12 cellular contexts compared by ENCODE assay signal in genomic region chr6:41286544-41287346, GRCh38. TPM values are rescaled to one million over a fixed set of nuclear protein-coding genes. Genes with fewer than 3 reads are reported as not detected.
DNase-seq lines count a peak whose midpoint lies in the region; ATAC-seq and TF ChIP-seq lines count a peak whose summit lies in the region.
"Had no signal": no experiment of that assay in that cellular context is flagged by ENCODE, and none has a peak within 500 bp of the region (broad histone marks: within the 10 kb centered on the region; RNA-seq: fewer than 3 reads in every experiment).

TREM1 (minus strand) TSS chr6:41286682; CDS start chr6:41286655, 27 bp downstream.

- no peaks in the 10 kb centered on the region for H3K36me3 ChIP-seq in smooth muscle cell (ENCODE audit: low read depth)
- no peaks in the 10 kb centered on the region for H3K36me3 ChIP-seq in endodermal cell (ENCODE audit: control insufficient read depth, insufficient read depth, low read length)

- H3K4me1 Mint-ChIP-seq in endodermal cell = peaks cover 4% of the 10 kb centered on the region

- H3K27ac ChIP-seq in smooth muscle cell (ENCODE audit: low read depth) (peak within 1 kb of the TSS; percentile 84), endodermal cell (ENCODE audit: low read depth, low read length) (no peak within 1 kb of the TSS)
- H3K27ac ChIP-seq: 22Rv1 had no signal

- no peaks in the 10 kb centered on the region for H3K9me3 Mint-ChIP-seq in endodermal cell
- H3K9me3 Mint-ChIP-seq: stimulated activated naive CD8-positive, alpha-beta T cell treated with anti-CD3 and anti-CD28 coated beads, Interleukin-15, Interleukin-2, amounts not matched to agents 100 ng/mL and 50 ng/mL, for 24 hours had no signal

- no peaks in the 10 kb centered on the region for H3K36me3 Mint-ChIP-seq in endodermal cell (ENCODE audit: low read depth)

- no peaks in the 10 kb centered on the region for H4K20me1 ChIP-seq in smooth muscle cell (ENCODE audit: low read depth)

- DNase-seq in DMS153 (lab: John Stamatoyannopoulos, UW) (peak; percentile 17), DMS153 treated with DMSO at 0.1 percent for 48 hours (lab: John Stamatoyannopoulos, UW; ENCODE audit: unreplicated experiment) (no peak), SIG-M5 treated with dmso at 0.1 percent for 504 hours (lab: John Stamatoyannopoulos, UW; ENCODE audit: unreplicated experiment) (peak; percentile 94), left cardiac atrium (peak; percentile 43), smooth muscle cell (lab: John Stamatoyannopoulos, UW; ENCODE audit: unreplicated experiment) (no peak), G401 (ENCODE audit: low spot score) (no peak), endodermal cell (no peak)
- DNase-seq: cerebellar nuclear complex had no signal

- H3K27me3 ChIP-seq in smooth muscle cell (ENCODE audit: low read depth) (no peaks in the 10 kb centered on the region), endodermal cell (ENCODE audit: control insufficient read depth, insufficient read depth, low read length, poor library complexity, severe bottlenecking) (no peaks in the 10 kb centered on the region)

- no peaks in the 10 kb centered on the region for H3K9me3 ChIP-seq in smooth muscle cell (replicated peaks; ENCODE audit: low read depth)
- H3K9me3 ChIP-seq in endodermal cell (ENCODE audit: control insufficient read depth, low read length) = no peaks in the 10 kb centered on the region

- peak within 1 kb of the TSS; percentile 61 for H3K4me2 ChIP-seq in smooth muscle cell

- intact Hi-C loops in left cardiac atrium (cut with DNase I) = no loop called here

- H3K27ac Mint-ChIP-seq in endodermal cell = no peak within 1 kb of the TSS
- H3K27ac Mint-ChIP-seq: stimulated activated naive CD8-positive, alpha-beta T cell treated with anti-CD3 and anti-CD28 coated beads, Interleukin-15, Interleukin-2, amounts not matched to agents 100 ng/mL and 50 ng/mL, for 24 hours; T-helper 1 cell treated with Interleukin-12 subunit alpha and Interleukin-12 subunit beta and Interleukin-4 antibody, amounts not matched to agents 30 μg/mL and 1 μg/mL, for 36 hours had no signal

- 70% methylated on average over 8 of the region's 8 CpGs for WGBS in smooth muscle cell (ENCODE audit: low lambda C conversion rate)
- 92 to 100% methylated on average over 2 to 8 of the region's 8 CpGs for WGBS in endodermal cell (ENCODE audit: insufficient coverage in 1 of 2, insufficient read length in 1 of 2), 2 experiments

- TF ChIP-seq CTCF in smooth muscle cell (IDR thresholded peaks at IDR 0.05; ENCODE audit: borderline replicate concordance, insufficient read depth, poor library complexity, severe bottlenecking) = no peak
- TF ChIP-seq CTCF in endodermal cell (conservative IDR thresholded peaks at IDR 0.05) = no peak

- H3K4me3 Mint-ChIP-seq in endodermal cell = no peak within 1 kb of the TSS
- H3K4me3 Mint-ChIP-seq: stimulated activated naive CD8-positive, alpha-beta T cell treated with anti-CD3 and anti-CD28 coated beads, Interleukin-15, Interleukin-2, amounts not matched to agents 100 ng/mL and 50 ng/mL, for 24 hours; T-helper 1 cell treated with Interleukin-12 subunit alpha and Interleukin-12 subunit beta and Interleukin-4 antibody, amounts not matched to agents 30 μg/mL and 1 μg/mL, for 36 hours had no signal

- peak; percentile 65 to 83 for ATAC-seq in left cardiac atrium
- ATAC-seq in GM19395 (IDR thresholded peaks at IDR 0.05; ENCODE audit: unreplicated experiment) = no peak

- no peaks in the 10 kb centered on the region for H3K79me2 ChIP-seq in smooth muscle cell (ENCODE audit: low read depth)

- in situ Hi-C loops in G401 (cut with HindIII; ENCODE audit: low sequenced_read_pairs) = no loop called here

- peaks cover 20% of the 10 kb centered on the region for H3K27me3 Mint-ChIP-seq in endodermal cell (ENCODE audit: insufficient read depth)

- H3K4me1 ChIP-seq in smooth muscle cell (ENCODE audit: low read depth) = no peaks in the 10 kb centered on the region
- no peaks in the 10 kb centered on the region for H3K4me1 ChIP-seq in endodermal cell (ENCODE audit: control insufficient read depth, insufficient read depth, low read length)

- H3F3A ChIP-seq in smooth muscle cell (ENCODE audit: low read depth) = no peaks in the 10 kb centered on the region

- H3K9ac ChIP-seq in smooth muscle cell (ENCODE audit: low read depth) (peak within 1 kb of the TSS; percentile 80), endodermal cell (ENCODE audit: extremely low read depth, low read length, poor library complexity, severe bottlenecking) (no peak within 1 kb of the TSS)

- H2AFZ ChIP-seq in smooth muscle cell (ENCODE audit: low read depth) = peak within 1 kb of the TSS; percentile 1

- no peak within 1 kb of the TSS for H3K4me3 ChIP-seq in smooth muscle cell
- H3K4me3 ChIP-seq in endodermal cell (ENCODE audit: low read length) = no peak within 1 kb of the TSS

RNA-seq across cellular contexts. Expression of gene TREM1, which starts in this region (rescaled TPM):
- 1 to 10 TPM; 1.7 to 3.0 TPM for total RNA-seq in left cardiac atrium
- total RNA-seq in smooth muscle cell = 3.2 and 14.1 TPM in 2 replicates
- 6.9 and 10.0 TPM in 2 replicates for polyA plus RNA-seq in smooth muscle cell
- total RNA-seq in G401 (2014; rRNA removed; shearing (Covaris generic)) = not detected in 2 replicates
- total RNA-seq in endodermal cell = not detected
- not detected for polyA plus RNA-seq in endodermal cell (2013, experiment 1 of 2)
- polyA plus RNA-seq in endodermal cell (2013, experiment 2 of 2) = not detected

Comparison
In these comparisons a context has a peak if more than half of its experiments do, and no peak if none do; other contexts are left out.
1. DNase-seq: peak in DMS153 (single experiment), SIG-M5 treated with dmso at 0.1 percent for 504 hours (single experiment) and left cardiac atrium (single experiment); none in DMS153 treated with DMSO at 0.1 percent for 48 hours (single experiment), smooth muscle cell (single experiment), G401 (single experiment) and endodermal cell (single experiment).